ENCODE assay signal across 8 cellular contexts in genomic region chr4:140756292-140757219, GRCh38. TPM values are rescaled to one million over a fixed set of nuclear protein-coding genes. Genes with fewer than 3 reads are reported as not detected.
DNase-seq lines count a peak whose midpoint lies in the region; ATAC-seq, FAIRE-seq and TF ChIP-seq lines count a peak whose summit lies in the region.

TSS of gene TBC1D9 (minus strand) at chr4:140756385. CDS start at chr4:140756045, 340 bp downstream.

- FAIRE-seq in GM12892 (lab: Jason Lieb, UNC): no peak

- no peak for TF ChIP-seq POLR2A in GM12892 (IDR thresholded peaks at IDR 0.05; ENCODE audit: low read depth, low read length)
- TF ChIP-seq POLR2A in lower leg skin (IDR thresholded peaks at IDR 0.05): no peak

- H3K27me3 ChIP-seq in AG04450 (ENCODE audit: control insufficient read depth, insufficient read depth, low read length): no peaks in the 10 kb centered on the region
- no peaks in the 10 kb centered on the region for H3K27me3 ChIP-seq in stomach smooth muscle (ENCODE audit: control insufficient read depth in 1 of 2, insufficient read depth in 2 of 2, low read length in 2 of 2)

- CTCF ChIA-PET in AG04450 (lab: Charles Lee): interaction anchor here (0.8 to 1.4 kb wide), 5 partner anchors 9 to 147 kb away, joined by 3 to 4 read pairs (median 3); no protein-coding TSS in a partner anchor

- no peaks in the 10 kb centered on the region for H3K9me3 ChIP-seq in AG04450 (ENCODE audit: control insufficient read depth, insufficient read depth, low read length)
- no peaks in the 10 kb centered on the region for H3K9me3 ChIP-seq in stomach smooth muscle (ENCODE audit: control insufficient read depth in 2 of 2, low read length in 2 of 2)

- peak; percentile 48 for ATAC-seq in HG02885 (IDR thresholded peaks at IDR 0.05; ENCODE audit: poor library complexity, unreplicated experiment)

- intact Hi-C loops in lower leg skin (cut with DNase I; ENCODE audit: low total_unique reads): no loop called here

- DNase-seq in AG04450 (ENCODE audit: low read depth, low spot score): no peak
- DNase-seq in GM12892 (ENCODE audit: insufficient read length): peak; percentile 31
- DNase-seq in NCI-H146 (lab: John Stamatoyannopoulos, UW): peak; percentile 80
- peak; percentile 89 for DNase-seq in SW480 (ENCODE audit: low spot score)
- peak; percentile 83 to 95 for DNase-seq in lower leg skin (ENCODE audit: low spot score in 2 of 2)

- H3K36me3 ChIP-seq in stomach smooth muscle (ENCODE audit: control insufficient read depth in 2 of 2, insufficient read depth in 2 of 2, low read length in 2 of 2): no peaks in the 10 kb centered on the region

- POLR2A ChIA-PET in AG04450 (lab: Yijun Ruan, JAX): interaction anchor here (1.2 kb wide), 1 partner anchor 8 kb away, joined by 3 read pairs; no protein-coding TSS in a partner anchor

- whole genome bisulfite sequencing in lower leg skin, 2 donors: 1% methylated on average over 22 to 69 of the region's 79 CpGs

- H3K4me3 ChIP-seq in AG04450 (ENCODE audit: low read depth, low read length) (peak within 1 kb of the TSS; percentile 79), lower leg skin (ENCODE audit: low read depth, poor library complexity, severe bottlenecking) (peak within 1 kb of the TSS; percentile 57), stomach smooth muscle (ENCODE audit: low read length in 2 of 2) (peak within 1 kb of the TSS; percentile 53 to 87)

- in situ Hi-C loops in endometrial microvascular endothelial cells (cut with HindIII; ENCODE audit: inconsistent ontology term, low pct_unique_long_range_greater_than_20kb, low sequenced_read_pairs): no loop called here

- H3K4me1 ChIP-seq in stomach smooth muscle (ENCODE audit: control insufficient read depth, insufficient read depth, low read length): peaks cover 7% of the 10 kb centered on the region

- H3K9ac ChIP-seq in stomach smooth muscle (ENCODE audit: low read length in 2 of 2): peak within 1 kb of the TSS; percentile 68 to 79

- peak within 1 kb of the TSS; percentile 61 for H3K27ac ChIP-seq in AG04450 (ENCODE audit: low read depth, low read length)
- H3K27ac ChIP-seq in stomach smooth muscle (ENCODE audit: low read length): peak within 1 kb of the TSS; percentile 74

- TF ChIP-seq CTCF in AG04450 (IDR thresholded peaks at IDR 0.05; ENCODE audit: low read depth, low read length) (no peak), lower leg skin (IDR thresholded peaks at IDR 0.05) (no peak)

RNA-seq across cellular contexts. Expression of gene TBC1D9, which starts in this region (rescaled TPM):
- polyA plus RNA-seq in AG04450 (2011; rRNA removed): 18.4 and 22.0 TPM in 2 replicates
- polyA minus RNA-seq in AG04450 (2011; rRNA and poly(A)+ RNA removed): 31.3 and 38.4 TPM in 2 replicates
- polyA plus RNA-seq in GM12892 (2012; ENCODE audit: missing spikeins): 0.36 TPM
- 35.3 TPM for total RNA-seq in endometrial microvascular endothelial cells (ENCODE audit: inconsistent ontology term)
- total RNA-seq in lower leg skin: 10 to 100 TPM in 1 of 4 donors, 1 to 10 TPM in 3; 5.7 to 13.0 (median 7.3) TPM
